Comparison of ENCODE assay signal across 8 cellular contexts in the genomic region with DNA sequence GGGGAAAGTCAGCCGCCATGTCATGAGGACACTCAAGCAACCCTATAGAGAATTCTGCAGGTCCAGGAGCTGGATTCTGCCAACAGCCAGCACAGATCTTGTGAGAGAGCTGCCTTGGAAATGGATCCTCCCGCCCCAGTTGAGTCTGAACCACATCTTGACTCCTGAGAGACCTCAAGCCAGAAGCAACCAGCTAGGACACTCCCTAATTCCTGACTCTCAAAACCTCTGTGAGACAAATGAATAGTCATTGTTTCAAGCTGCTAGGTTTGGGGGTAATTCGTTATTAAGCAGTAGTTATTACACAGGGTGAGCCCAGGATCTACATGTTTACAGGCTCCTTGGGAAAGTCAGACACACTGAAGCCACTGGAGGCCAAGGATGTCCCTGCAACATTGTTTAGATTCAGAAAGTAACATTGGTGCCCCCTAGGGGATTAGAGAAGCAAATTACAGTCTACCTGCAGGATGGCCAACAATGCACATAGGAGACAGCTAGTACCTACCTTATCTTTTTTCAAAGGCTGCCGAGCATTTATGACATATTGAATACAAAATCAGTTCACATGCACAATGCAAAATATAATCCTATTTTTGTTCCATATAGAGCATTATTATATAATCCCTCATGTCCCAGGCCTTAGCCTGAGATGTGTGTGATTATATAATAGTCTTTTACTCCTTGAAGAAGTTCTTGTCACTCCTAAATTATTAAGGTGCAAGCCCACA. TPM values are rescaled to one million over a fixed set of nuclear protein-coding genes. Genes with fewer than 3 reads are reported as not detected.
DNase-seq lines count a peak whose midpoint lies in the region; ATAC-seq and TF ChIP-seq lines count a peak whose summit lies in the region.

No MANE protein-coding gene starts in this region.

- peak; percentile 70 for DNase-seq in Ammon's horn (ENCODE audit: low spot score)
- DNase-seq in NCI-H1105 (lab: John Stamatoyannopoulos, UW) = peak; percentile 30
- DNase-seq in SW480 (ENCODE audit: low spot score) = peak; percentile 72
- peak; percentile 62 for DNase-seq in fibroblast of villous mesenchyme (ENCODE audit: low read depth)
- DNase-seq in non-pigmented ciliary epithelial cell (ENCODE audit: low read depth) = peak; percentile 24
- no peak for DNase-seq in stimulated activated CD4-positive, alpha-beta T cell treated with anti-CD3 and anti-CD28 coated beads, Interleukin-2, amount 100 ng/mL, for 48 hours

- ATAC-seq in GM18909 (IDR thresholded peaks at IDR 0.05; ENCODE audit: poor library complexity, unreplicated experiment) = peak; percentile 48
- no peak for ATAC-seq in HG03097 (IDR thresholded peaks at IDR 0.05; ENCODE audit: low FRiP score, unreplicated experiment)

- peak; percentile 78 for TF ChIP-seq CTCF in fibroblast of villous mesenchyme (IDR thresholded peaks at IDR 0.05; ENCODE audit: insufficient read depth, low read depth, low read length)

- no peak overlapping the region for H3K4me3 ChIP-seq in fibroblast of villous mesenchyme (ENCODE audit: low read depth, low read length)

RNA-seq across cellular contexts. Expression of gene FICD, which starts 57.9 kb away (rescaled TPM):
- 8.1 and 9.9 TPM in 2 replicates for total RNA-seq in fibroblast of villous mesenchyme

Comparison
In these comparisons a context has a peak if more than half of its experiments do, and no peak if none do; other contexts are left out.
1. DNase-seq: peak in Ammon's horn (single experiment), NCI-H1105 (single experiment), SW480 (single experiment), fibroblast of villous mesenchyme (single experiment) and non-pigmented ciliary epithelial cell (single experiment); none in stimulated activated CD4-positive, alpha-beta T cell treated with anti-CD3 and anti-CD28 coated beads, Interleukin-2, amount 100 ng/mL, for 48 hours (0 of 2).